ENCODE assay signal across 8 cellular contexts in the genomic region with DNA sequence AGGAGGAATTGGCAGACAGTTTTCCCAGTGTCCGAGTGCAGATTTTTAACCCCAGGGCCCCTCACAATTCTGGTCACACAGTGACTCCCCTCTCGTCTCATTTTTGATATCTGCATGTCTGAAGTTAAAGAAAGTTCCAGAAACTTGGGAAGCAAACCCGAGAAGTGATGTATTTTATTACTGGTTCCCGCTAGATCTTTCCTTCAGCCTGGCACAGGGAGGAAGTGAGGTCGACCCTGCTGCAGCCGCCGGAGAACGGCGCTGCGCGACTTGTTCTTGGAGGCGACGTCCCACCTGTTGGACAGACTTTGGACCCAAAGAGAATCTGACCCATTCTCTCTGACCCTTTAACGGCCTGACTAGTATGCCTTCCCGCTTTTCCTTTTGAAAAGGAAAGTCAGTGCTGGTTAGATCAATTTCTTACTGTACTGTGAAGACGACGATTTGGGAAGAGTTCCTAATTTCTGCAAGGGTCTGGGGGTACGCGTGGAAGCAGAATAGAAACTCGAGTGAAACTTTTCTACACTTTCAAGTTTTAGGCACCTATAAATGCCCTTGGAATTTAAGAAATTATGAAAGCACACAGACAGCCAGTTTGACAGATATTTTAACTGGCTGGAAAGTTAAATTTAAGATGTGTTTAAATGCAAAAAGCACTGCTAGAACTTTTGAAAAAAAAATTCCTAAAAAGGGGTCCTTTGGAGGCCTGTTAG. TPM values are rescaled to one million over a fixed set of nuclear protein-coding genes. Genes with fewer than 3 reads are reported as not detected.
A peak's percentile ranks its signal among the peaks of the same experiment; 100 is the strongest.
DNase-seq lines count a peak whose midpoint lies in the region; ATAC-seq and TF ChIP-seq lines count a peak whose summit lies in the region.

No MANE protein-coding gene starts in this region.

- CTCF ChIA-PET in activated CD8-positive, alpha-beta memory T cell treated with anti-CD3 and anti-CD28 coated beads, Interleukin-2, amount 10 ng/mL, durations not matched to agents 7 days and 5 days (lab: Charles Lee) = interaction anchor here (2.2 to 3.4 kb wide), 3 partner anchors 11 to 300 kb away, joined by 12 to 24 read pairs (median 19); no protein-coding TSS in a partner anchor
- CTCF ChIA-PET in activated B cell treated with CpG ODN at 0.5 μM for 24 hours (lab: Charles Lee) = interaction anchor here (2.0 kb wide), 1 partner anchor 8 kb away, joined by 7 read pairs; no protein-coding TSS in a partner anchor

- ATAC-seq in activated CD8-positive, alpha-beta memory T cell treated with anti-CD3 and anti-CD28 coated beads, Interleukin-2, amount 10 ng/mL, durations not matched to agents 7 days and 5 days = no peak
- ATAC-seq in activated B cell treated with CpG ODN at 0.5 μM for 24 hours (ENCODE audit: low read depth) = no peak
- ATAC-seq in naive thymus-derived CD8-positive, alpha-beta T cell = no peak

- H3K4me3 ChIP-seq in esophagus squamous epithelium = peak overlapping the region; percentile 68 to 93 (median 80)

- peaks cover 35 to 88% (median 44%) of the 10 kb centered on the region in 3 donors for H3K4me1 ChIP-seq in esophagus squamous epithelium

- TF ChIP-seq POLR2A in esophagus squamous epithelium (IDR thresholded peaks at IDR 0.05) = no peak

- peak overlapping the region; percentile 94 for H3K27ac Mint-ChIP-seq in activated CD8-positive, alpha-beta memory T cell treated with anti-CD3 and anti-CD28 coated beads, Interleukin-2, amount 10 ng/mL, durations not matched to agents 7 days and 5 days
- peak overlapping the region; percentile 91 for H3K27ac Mint-ChIP-seq in activated B cell treated with CpG ODN at 0.5 μM for 24 hours
- H3K27ac Mint-ChIP-seq in naive thymus-derived CD8-positive, alpha-beta T cell = peak overlapping the region; percentile 89 to 97 (median 95)

- peaks cover 43% of the 10 kb centered on the region for H3K36me3 Mint-ChIP-seq in activated CD8-positive, alpha-beta memory T cell treated with anti-CD3 and anti-CD28 coated beads, Interleukin-2, amount 10 ng/mL, durations not matched to agents 7 days and 5 days
- peaks cover 47% of the 10 kb centered on the region for H3K36me3 Mint-ChIP-seq in activated B cell treated with CpG ODN at 0.5 μM for 24 hours (ENCODE audit: low read depth)
- no peaks in the 10 kb centered on the region for H3K36me3 Mint-ChIP-seq in naive thymus-derived CD8-positive, alpha-beta T cell

- WGBS in esophagus squamous epithelium, 2 donors = 1% methylated on average over 17 of the region's 20 CpGs

- no peaks in the 10 kb centered on the region for H3K27me3 ChIP-seq in esophagus squamous epithelium

- H3K27me3 Mint-ChIP-seq in activated CD8-positive, alpha-beta memory T cell treated with anti-CD3 and anti-CD28 coated beads, Interleukin-2, amount 10 ng/mL, durations not matched to agents 7 days and 5 days = no peaks in the 10 kb centered on the region
- H3K27me3 Mint-ChIP-seq in activated B cell treated with CpG ODN at 0.5 μM for 24 hours = no peaks in the 10 kb centered on the region
- H3K27me3 Mint-ChIP-seq in naive thymus-derived CD8-positive, alpha-beta T cell = no peaks in the 10 kb centered on the region

- intact Hi-C loops in activated B cell treated with CpG ODN at 0.5 μM for 24 hours (cut with micrococcal nuclease) = loop anchor here (2.0 to 10.0 kb wide), 6 partner anchors 206 to 654 kb away; partner anchors contain the start of gene ANKH
- intact Hi-C loops in esophagus squamous epithelium (cut with DNase I) = no loop called here

- DNase-seq in activated CD8-positive, alpha-beta memory T cell treated with anti-CD3 and anti-CD28 coated beads, Interleukin-2, amount 10 ng/mL, durations not matched to agents 7 days and 5 days = peak; percentile 53
- no peak for DNase-seq in activated CD8-positive, alpha-beta memory T cell treated with anti-CD3 and anti-CD28 coated beads, Interleukin-2, amount 50 U/mL, for 48 hours
- DNase-seq in LoVo (ENCODE audit: low spot score) (peak; percentile 60), activated B cell treated with CpG ODN at 0.5 μM for 24 hours (no peak), esophagus squamous epithelium (lab: John Stamatoyannopoulos, UW) (no peak), NCI-H187 (lab: John Stamatoyannopoulos, UW) (no peak), DMS153 (lab: John Stamatoyannopoulos, UW) (no peak)
- DNase-seq in naive thymus-derived CD8-positive, alpha-beta T cell = peak in 2 of 10 donors; percentile 18 to 21

- peak overlapping the region; percentile 91 to 99 (median 97) for H3K27ac ChIP-seq in esophagus squamous epithelium

- peaks cover 0 to 7% (median 0%) of the 10 kb centered on the region in 3 donors for H3K36me3 ChIP-seq in esophagus squamous epithelium

- no peak for TF ChIP-seq CTCF in activated B cell treated with CpG ODN at 0.5 μM for 24 hours (IDR thresholded peaks at IDR 0.05)
- TF ChIP-seq CTCF in esophagus squamous epithelium (IDR thresholded peaks at IDR 0.05) = no peak

- H3K9me3 ChIP-seq in esophagus squamous epithelium = no peaks in the 10 kb centered on the region

- H3K4me1 Mint-ChIP-seq in activated CD8-positive, alpha-beta memory T cell treated with anti-CD3 and anti-CD28 coated beads, Interleukin-2, amount 10 ng/mL, durations not matched to agents 7 days and 5 days = peaks cover 65% of the 10 kb centered on the region
- H3K4me1 Mint-ChIP-seq in activated B cell treated with CpG ODN at 0.5 μM for 24 hours = peaks cover 86% of the 10 kb centered on the region
- H3K4me1 Mint-ChIP-seq in naive thymus-derived CD8-positive, alpha-beta T cell = peaks cover 38 to 77% (median 74%) of the 10 kb centered on the region in 4 donors

- POLR2A ChIA-PET in activated B cell treated with CpG ODN at 0.5 μM for 24 hours (lab: Charles Lee) = interaction anchor here (1.0 to 1.6 kb wide), 4 partner anchors 11 to 20 kb away, joined by 3 to 8 read pairs (median 6); no protein-coding TSS in a partner anchor
- POLR2A ChIA-PET in naive thymus-derived CD8-positive, alpha-beta T cell (lab: Charles Lee) = interaction anchor here (1.1 to 2.2 kb wide), 3 partner anchors 41 to 328 kb away, joined by 4 to 9 read pairs (median 4); no protein-coding TSS in a partner anchor

- peak overlapping the region; percentile 96 for H3K4me3 Mint-ChIP-seq in activated CD8-positive, alpha-beta memory T cell treated with anti-CD3 and anti-CD28 coated beads, Interleukin-2, amount 10 ng/mL, durations not matched to agents 7 days and 5 days
- H3K4me3 Mint-ChIP-seq in activated B cell treated with CpG ODN at 0.5 μM for 24 hours = peak overlapping the region; percentile 96
- H3K4me3 Mint-ChIP-seq in naive thymus-derived CD8-positive, alpha-beta T cell = peak overlapping the region; percentile 87 to 98 (median 94)

- H3K9me3 Mint-ChIP-seq in activated CD8-positive, alpha-beta memory T cell treated with anti-CD3 and anti-CD28 coated beads, Interleukin-2, amount 10 ng/mL, durations not matched to agents 7 days and 5 days (ENCODE audit: low read depth) = no peaks in the 10 kb centered on the region
- no peaks in the 10 kb centered on the region for H3K9me3 Mint-ChIP-seq in activated B cell treated with CpG ODN at 0.5 μM for 24 hours
- no peaks in the 10 kb centered on the region for H3K9me3 Mint-ChIP-seq in naive thymus-derived CD8-positive, alpha-beta T cell

RNA-seq across cellular contexts. Expression of gene OTULIN, which starts 0.7 kb away (rescaled TPM):
- total RNA-seq in activated CD8-positive, alpha-beta memory T cell treated with anti-CD3 and anti-CD28 coated beads, Interleukin-2, amount 10 ng/mL, durations not matched to agents 7 days and 5 days = 100 to 1,000 TPM in 1 of 2 experiments, 10 to 100 TPM in 1; 87.8 to 123 TPM
- total RNA-seq in activated B cell treated with CpG ODN at 0.5 μM for 24 hours (94.0 and 96.5 TPM in 2 replicates), esophagus squamous epithelium (10 to 100 TPM; 23.9 to 38.6 (median 34.5) TPM)
- total RNA-seq in naive thymus-derived CD8-positive, alpha-beta T cell = 10 to 100 TPM; 68.1 to 77.0 TPM
- 10 to 100 TPM; 15.7 to 22.7 (median 17.2) TPM for polyA plus RNA-seq in naive thymus-derived CD8-positive, alpha-beta T cell

Comparison
In these comparisons a context has a peak if more than half of its experiments do, and no peak if none do; other contexts are left out.
1. DNase-seq: peak in activated CD8-positive, alpha-beta memory T cell treated with anti-CD3 and anti-CD28 coated beads, Interleukin-2, amount 10 ng/mL, durations not matched to agents 7 days and 5 days (single experiment) and LoVo (single experiment); none in activated CD8-positive, alpha-beta memory T cell treated with anti-CD3 and anti-CD28 coated beads, Interleukin-2, amount 50 U/mL, for 48 hours (single experiment), activated B cell treated with CpG ODN at 0.5 μM for 24 hours (single experiment), esophagus squamous epithelium (single experiment), NCI-H187 (0 of 2) and DMS153 (single experiment).
2. Peak in every context shown above with its lines, with median percentiles within 50 percentile points of each other: H3K27ac Mint-ChIP-seq and H3K4me3 Mint-ChIP-seq.